In the genomic region with DNA sequence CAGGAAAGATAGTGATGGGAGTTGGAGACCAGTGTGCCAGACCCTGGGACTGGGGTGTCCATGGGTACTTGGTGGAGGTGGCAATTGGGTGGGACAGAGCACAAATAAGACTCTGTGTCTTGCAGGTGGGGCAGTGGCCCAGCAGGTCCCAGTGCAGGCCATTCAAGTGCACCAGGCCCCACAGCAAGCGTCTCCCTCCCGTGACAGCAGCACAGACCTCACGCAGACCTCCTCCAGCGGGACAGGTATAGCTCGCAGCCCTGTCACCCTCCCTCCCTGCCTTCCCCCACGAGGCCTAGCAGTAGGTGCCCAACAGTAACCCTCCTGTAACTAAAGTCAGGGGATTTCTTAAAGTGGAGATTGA, we compare ENCODE assay signal across 8 cellular contexts. TPM values are rescaled to one million over a fixed set of nuclear protein-coding genes. Genes with fewer than 3 reads are reported as not detected.
DNase-seq lines count a peak whose midpoint lies in the region; TF ChIP-seq lines count a peak whose summit lies in the region.
"Had no signal": no experiment of that assay in that cellular context is flagged by ENCODE, and none has a peak within 500 bp of the region (broad histone marks: within the 10 kb centered on the region; RNA-seq: fewer than 3 reads in every experiment).

No MANE protein-coding gene starts in this region.

- DNase-seq in CD8-positive, alpha-beta memory T cell, result no peak
- DNase-seq in RWPE1 (ENCODE audit: low spot score), result no peak
- DNase-seq in glutamatergic neuron, result no peak
- no peak for DNase-seq in smooth muscle cell (lab: John Stamatoyannopoulos, UW; ENCODE audit: unreplicated experiment)
- DNase-seq in SK-N-DZ (ENCODE audit: low spot score), result no peak
- no peak for DNase-seq in NCI-H748 treated with DMSO at 0.1 percent for 48 hours (lab: John Stamatoyannopoulos, UW)
- DNase-seq in stimulated activated CD4-positive, alpha-beta T cell treated with anti-CD3 and anti-CD28 coated beads, Interleukin-2, amount 100 ng/mL, for 48 hours, result no peak
- DNase-seq: activated T-cell treated with anti-CD3 and anti-CD28 coated beads, Interleukin-2, amount 50 U/mL, for 1 hour had no signal

- H3K4me3 ChIP-seq in CD8-positive, alpha-beta memory T cell (ENCODE audit: low read length), result no peak overlapping the region
- H3K4me3 ChIP-seq in smooth muscle cell, result no peak overlapping the region

- no peaks in the 10 kb centered on the region for H3K9me3 Mint-ChIP-seq in CD8-positive, alpha-beta memory T cell
- peaks cover 9% of the 10 kb centered on the region for H3K9me3 Mint-ChIP-seq in glutamatergic neuron (ENCODE audit: unreplicated experiment)

- 98% methylated on average over 6 of the region's 6 CpGs for WGBS in smooth muscle cell (ENCODE audit: low lambda C conversion rate)

- H3K4me2 ChIP-seq in smooth muscle cell, result no peak overlapping the region

- CTCF ChIA-PET in CD8-positive, alpha-beta memory T cell (lab: Charles Lee), result no interaction called here
- CTCF ChIA-PET in RWPE1 (lab: Yijun Ruan, JAX), result interaction anchor here (0.6 kb wide), 1 partner anchor 183 kb away, joined by 4 read pairs; no protein-coding TSS in a partner anchor

- no peak overlapping the region for H3K9ac ChIP-seq in smooth muscle cell (ENCODE audit: low read depth)

- H4K20me1 ChIP-seq in smooth muscle cell (ENCODE audit: low read depth), result peaks cover 28% of the 10 kb centered on the region

- TF ChIP-seq CTCF in RWPE1 (conservative IDR thresholded peaks at IDR 0.05; ENCODE audit: low read depth), result no peak
- no peak for TF ChIP-seq CTCF in glutamatergic neuron (IDR thresholded peaks at IDR 0.05; ENCODE audit: partially characterized antibody, unreplicated experiment)
- TF ChIP-seq CTCF in smooth muscle cell (IDR thresholded peaks at IDR 0.05; ENCODE audit: borderline replicate concordance, insufficient read depth, poor library complexity, severe bottlenecking), result no peak

- H3K27ac ChIP-seq in CD8-positive, alpha-beta memory T cell (ENCODE audit: low read depth, low read length), result no peak overlapping the region
- peak overlapping the region; percentile 28 for H3K27ac ChIP-seq in RWPE1
- H3K27ac ChIP-seq in smooth muscle cell (ENCODE audit: low read depth), result peak overlapping the region; percentile 98

- peaks cover 52% of the 10 kb centered on the region for H3K79me2 ChIP-seq in smooth muscle cell (ENCODE audit: low read depth)

- H3K4me1 Mint-ChIP-seq in CD8-positive, alpha-beta memory T cell, result peaks cover 36 to 50% (median 41%) of the 10 kb centered on the region in 3 donors
- peaks cover 22% of the 10 kb centered on the region for H3K4me1 Mint-ChIP-seq in glutamatergic neuron (ENCODE audit: low read depth, unreplicated experiment)

- peak overlapping the region in 6 of 8 donors; percentile 55 to 95 (median 76) for H3K27ac Mint-ChIP-seq in CD8-positive, alpha-beta memory T cell
- H3K27ac Mint-ChIP-seq in glutamatergic neuron (ENCODE audit: unreplicated experiment), result peak overlapping the region; percentile 20

- no peak overlapping the region for H3K4me3 Mint-ChIP-seq in CD8-positive, alpha-beta memory T cell
- no peak overlapping the region for H3K4me3 Mint-ChIP-seq in glutamatergic neuron (ENCODE audit: unreplicated experiment)

- H3K27me3 ChIP-seq in CD8-positive, alpha-beta memory T cell (ENCODE audit: insufficient read depth, low read length, poor library complexity, severe bottlenecking), result no peaks in the 10 kb centered on the region
- H3K27me3 ChIP-seq in smooth muscle cell (ENCODE audit: low read depth), result no peaks in the 10 kb centered on the region

- H3K27me3 Mint-ChIP-seq in CD8-positive, alpha-beta memory T cell, result no peaks in the 10 kb centered on the region
- H3K27me3 Mint-ChIP-seq in glutamatergic neuron (ENCODE audit: unreplicated experiment), result peaks cover 11% of the 10 kb centered on the region

- H3K9me3 ChIP-seq in CD8-positive, alpha-beta memory T cell (ENCODE audit: low read length), result no peaks in the 10 kb centered on the region
- no peaks in the 10 kb centered on the region for H3K9me3 ChIP-seq in smooth muscle cell (replicated peaks; ENCODE audit: low read depth)

- no peak overlapping the region for H2AFZ ChIP-seq in smooth muscle cell (ENCODE audit: low read depth)

- peaks cover 38% of the 10 kb centered on the region for H3F3A ChIP-seq in smooth muscle cell (ENCODE audit: low read depth)

- peaks cover 36% of the 10 kb centered on the region for H3K4me1 ChIP-seq in CD8-positive, alpha-beta memory T cell (ENCODE audit: insufficient read depth, low read length)
- H3K4me1 ChIP-seq in smooth muscle cell (ENCODE audit: low read depth), result peaks cover 24% of the 10 kb centered on the region

- H3K36me3 ChIP-seq in CD8-positive, alpha-beta memory T cell (ENCODE audit: insufficient read depth, low read length), result peaks cover 28% of the 10 kb centered on the region
- peaks cover 4% of the 10 kb centered on the region for H3K36me3 ChIP-seq in smooth muscle cell (ENCODE audit: low read depth)

- H3K36me3 Mint-ChIP-seq in CD8-positive, alpha-beta memory T cell, result peaks cover 4 to 55% (median 7%) of the 10 kb centered on the region in 3 donors
- no peaks in the 10 kb centered on the region for H3K36me3 Mint-ChIP-seq in glutamatergic neuron (ENCODE audit: unreplicated experiment)

- POLR2A ChIA-PET in CD8-positive, alpha-beta memory T cell (lab: Charles Lee), result no interaction called here
- POLR2A ChIA-PET in RWPE1 (lab: Yijun Ruan, JAX; ENCODE audit: low non-redundant PET), result interaction anchor here (0.6 kb wide), 1 partner anchor 13 kb away, joined by 3 read pairs; no protein-coding TSS in a partner anchor

RNA-seq across cellular contexts. Expression of gene SRF, which starts 5.3 kb away (rescaled TPM):
- total RNA-seq in CD8-positive, alpha-beta memory T cell, result 10 to 100 TPM; 55.1 to 57.4 TPM
- polyA plus RNA-seq in CD8-positive, alpha-beta memory T cell, result 8.0 TPM
- total RNA-seq in glutamatergic neuron (ENCODE audit: unreplicated experiment) (20.7 TPM), smooth muscle cell (20.6 and 22.9 TPM in 2 replicates)
- 6.8 and 9.3 TPM in 2 replicates for polyA plus RNA-seq in smooth muscle cell
- 16.7 and 20.2 TPM in 2 replicates for polyA plus RNA-seq in SK-N-DZ (2014; cell fraction: cytosol; rRNA removed)
- polyA plus RNA-seq in SK-N-DZ (2014; cell fraction: nucleus; rRNA removed), result 21.8 and 22.7 TPM in 2 replicates

RNA-seq across cellular contexts. Expression of gene CUL9, which starts 5.6 kb away (rescaled TPM):
- total RNA-seq in CD8-positive, alpha-beta memory T cell, result 10 to 100 TPM; 35.3 to 38.3 TPM
- 9.0 TPM for polyA plus RNA-seq in CD8-positive, alpha-beta memory T cell
- total RNA-seq in glutamatergic neuron (ENCODE audit: unreplicated experiment), result 51.6 TPM
- total RNA-seq in smooth muscle cell, result 18.8 and 22.3 TPM in 2 replicates
- polyA plus RNA-seq in smooth muscle cell, result 13.9 and 37.1 TPM in 2 replicates
- polyA plus RNA-seq in SK-N-DZ (2014; cell fraction: cytosol; rRNA removed), result 21.3 and 21.6 TPM in 2 replicates
- polyA plus RNA-seq in SK-N-DZ (2014; cell fraction: nucleus; rRNA removed), result 224 and 250 TPM in 2 replicates

RNA-seq across cellular contexts. Expression of gene DNPH1, which starts 52.9 kb away (rescaled TPM):
- 10 to 100 TPM; 68.2 to 68.3 TPM for total RNA-seq in CD8-positive, alpha-beta memory T cell
- polyA plus RNA-seq in CD8-positive, alpha-beta memory T cell, result 80.0 TPM
- 3.5 TPM for total RNA-seq in glutamatergic neuron (ENCODE audit: unreplicated experiment)
- total RNA-seq in smooth muscle cell, result 18.4 and 33.8 TPM in 2 replicates
- polyA plus RNA-seq in smooth muscle cell, result 82.1 and 82.4 TPM in 2 replicates
- 80.9 and 138 TPM in 2 replicates for polyA plus RNA-seq in SK-N-DZ (2014; cell fraction: cytosol; rRNA removed)
- 107 and 112 TPM in 2 replicates for polyA plus RNA-seq in SK-N-DZ (2014; cell fraction: nucleus; rRNA removed)
